Comparison of ENCODE assay signal across 1 cellular context in genomic region chr1:33902486-33903209, GRCh38.
TF ChIP-seq lines count a peak whose summit lies in the region.

No MANE protein-coding gene starts in this region.

TF ChIP-seq in GM23338, 12 proteins besides CTCF, POLR2A, EP300 and RAD21 (continued from another document):
- TF ChIP-seq ZNF462 (CRISPR knock-in tag; IDR thresholded peaks at IDR 0.05) (no peak), EZH2phosphoT487 (IDR thresholded peaks at IDR 0.05; ENCODE audit: unreplicated experiment) (no peak), STAT1 (IDR thresholded peaks at IDR 0.05; ENCODE audit: unreplicated experiment) (no peak)
TF ChIP-seq in GM23338: peak in this region for 0.
